ENCODE assay signal across 8 cellular contexts in genomic region chr14:70188292-70188607, GRCh38. TPM values are rescaled to one million over a fixed set of nuclear protein-coding genes. Genes with fewer than 3 reads are reported as not detected.
A peak's percentile ranks its signal among the peaks of the same experiment; 100 is the strongest.
DNase-seq lines count a peak whose midpoint lies in the region; ATAC-seq and TF ChIP-seq lines count a peak whose summit lies in the region.

No MANE protein-coding gene starts in this region.

- H3K27me3 Mint-ChIP-seq in activated naive CD8-positive, alpha-beta T cell treated with anti-CD3 and anti-CD28 coated beads, Interleukin-2, amount 50 U/mL, for 24 hours, result peaks cover 62% of the 10 kb centered on the region
- peaks cover 65% of the 10 kb centered on the region for H3K27me3 Mint-ChIP-seq in type B pancreatic cell

- peak overlapping the region; percentile 89 for H3K4me3 Mint-ChIP-seq in activated naive CD8-positive, alpha-beta T cell treated with anti-CD3 and anti-CD28 coated beads, Interleukin-2, amount 50 U/mL, for 24 hours
- H3K4me3 Mint-ChIP-seq in type B pancreatic cell, result peak overlapping the region; percentile 90

- no peaks in the 10 kb centered on the region for H3K9me3 Mint-ChIP-seq in activated naive CD8-positive, alpha-beta T cell treated with anti-CD3 and anti-CD28 coated beads, Interleukin-2, amount 50 U/mL, for 24 hours
- H3K9me3 Mint-ChIP-seq in type B pancreatic cell, result no peaks in the 10 kb centered on the region

- H3K4me3 ChIP-seq in kidney epithelial cell (ENCODE audit: low read depth, low read length), result peak overlapping the region; percentile 48

- no peaks in the 10 kb centered on the region for H3K36me3 Mint-ChIP-seq in activated naive CD8-positive, alpha-beta T cell treated with anti-CD3 and anti-CD28 coated beads, Interleukin-2, amount 50 U/mL, for 24 hours (ENCODE audit: low read depth)
- H3K36me3 Mint-ChIP-seq in type B pancreatic cell, result no peaks in the 10 kb centered on the region

- no peaks in the 10 kb centered on the region for H3K36me3 ChIP-seq in kidney epithelial cell (ENCODE audit: control insufficient read depth, insufficient read depth, low read length)

- H3K4me1 Mint-ChIP-seq in activated naive CD8-positive, alpha-beta T cell treated with anti-CD3 and anti-CD28 coated beads, Interleukin-2, amount 50 U/mL, for 24 hours, result peaks cover 27% of the 10 kb centered on the region
- H3K4me1 Mint-ChIP-seq in type B pancreatic cell (ENCODE audit: unreplicated experiment), result peaks cover 28% of the 10 kb centered on the region

- peak overlapping the region; percentile 81 for H3K27ac Mint-ChIP-seq in activated naive CD8-positive, alpha-beta T cell treated with anti-CD3 and anti-CD28 coated beads, Interleukin-2, amount 50 U/mL, for 24 hours
- H3K27ac Mint-ChIP-seq in type B pancreatic cell, result no peak overlapping the region

- TF ChIP-seq CTCF in kidney epithelial cell (IDR thresholded peaks at IDR 0.05; ENCODE audit: insufficient read depth, low read length, poor library complexity, severe bottlenecking), result no peak
- no peak for TF ChIP-seq CTCF in type B pancreatic cell (conservative IDR thresholded peaks at IDR 0.05)

- ATAC-seq in HG02763 (IDR thresholded peaks at IDR 0.05; ENCODE audit: unreplicated experiment), result peak; percentile 16
- peak; percentile 47 for ATAC-seq in activated naive CD8-positive, alpha-beta T cell treated with anti-CD3 and anti-CD28 coated beads, Interleukin-2, amount 50 U/mL, for 24 hours
- ATAC-seq in GM18519 (IDR thresholded peaks at IDR 0.05; ENCODE audit: low FRiP score, unreplicated experiment), result no peak
- ATAC-seq in GM18873 (IDR thresholded peaks at IDR 0.05; ENCODE audit: low FRiP score, unreplicated experiment), result no peak

- peaks cover 15% of the 10 kb centered on the region for H3K27me3 ChIP-seq in kidney epithelial cell (ENCODE audit: control insufficient read depth, insufficient read depth, low read length)

- DNase-seq in EL (peak; percentile 24), kidney epithelial cell (ENCODE audit: low read depth) (no peak), type B pancreatic cell (ENCODE audit: extremely low spot score, unreplicated experiment) (no peak), NCI-H1694 treated with DMSO at 0.1 percent for 48 hours (lab: John Stamatoyannopoulos, UW) (no peak)
- DNase-seq in activated naive CD8-positive, alpha-beta T cell treated with anti-CD3 and anti-CD28 coated beads, Interleukin-2, amount 50 U/mL, for 24 hours, result peak; percentile 54

RNA-seq across cellular contexts. Expression of gene SLC8A3, which starts 0.5 kb away (rescaled TPM):
- total RNA-seq in kidney epithelial cell (0.08 TPM in 1 of 2 replicates, not detected in the other), type B pancreatic cell (ENCODE audit: low replicate concordance) (1.3 and 7.8 TPM in 2 replicates)

Comparison
In these comparisons a context has a peak if more than half of its experiments do, and no peak if none do; other contexts are left out.
1. DNase-seq: peak in EL (single experiment) and activated naive CD8-positive, alpha-beta T cell treated with anti-CD3 and anti-CD28 coated beads, Interleukin-2, amount 50 U/mL, for 24 hours (single experiment); none in kidney epithelial cell (single experiment), type B pancreatic cell (single experiment) and NCI-H1694 treated with DMSO at 0.1 percent for 48 hours (single experiment).
2. ATAC-seq: peak in HG02763 (single experiment) and activated naive CD8-positive, alpha-beta T cell treated with anti-CD3 and anti-CD28 coated beads, Interleukin-2, amount 50 U/mL, for 24 hours (single experiment); none in GM18519 (single experiment) and GM18873 (single experiment).